Comparison of ENCODE assay signal across 29 cellular contexts in the genomic region with DNA sequence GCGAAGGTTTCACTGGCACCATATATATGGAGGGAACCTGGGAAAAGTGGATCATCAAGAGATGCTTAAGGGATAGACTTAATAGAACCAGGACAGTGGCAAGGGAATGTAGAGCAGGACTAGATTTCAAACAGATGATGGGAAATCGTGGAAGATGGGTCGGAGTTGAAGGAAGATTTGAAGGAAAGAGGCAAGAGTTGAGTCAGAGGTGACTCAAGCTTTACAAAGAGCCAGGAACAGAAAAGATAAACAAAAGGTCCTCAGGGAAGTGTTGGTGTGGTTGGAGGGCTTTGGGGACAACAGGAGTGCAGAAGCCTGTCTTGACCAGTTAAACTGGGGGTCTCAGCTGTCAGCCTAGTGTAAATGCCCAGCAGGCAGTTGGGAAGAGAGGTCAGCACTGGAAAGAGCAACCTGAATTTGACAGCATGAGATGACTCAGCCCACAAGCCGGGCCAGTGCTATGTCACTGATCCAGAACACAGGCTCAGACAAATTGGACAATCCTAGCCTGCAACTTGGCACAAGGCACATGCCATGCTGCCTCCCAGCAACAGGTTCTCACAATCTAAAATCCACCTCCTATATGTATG.
DNase-seq lines count a peak whose midpoint lies in the region; ATAC-seq and TF ChIP-seq lines count a peak whose summit lies in the region.
"Had no signal": no experiment of that assay in that cellular context is flagged by ENCODE, and none has a peak within 500 bp of the region (broad histone marks: within the 10 kb centered on the region; RNA-seq: fewer than 3 reads in every experiment).

No MANE protein-coding gene starts in this region.

- peaks cover 24% of the 10 kb centered on the region for H3K4me1 Mint-ChIP-seq in MCF 10A (ENCODE audit: insufficient read depth, unreplicated experiment)
- no peaks in the 10 kb centered on the region for H3K4me1 Mint-ChIP-seq in CD14-positive monocyte
- H3K4me1 Mint-ChIP-seq: neural progenitor cell; stimulated activated effector memory CD8-positive, alpha-beta T cell treated with anti-CD3 and anti-CD28 coated beads, Interleukin-12 subunit alpha, Interleukin-12 subunit beta, amount 100 ng/mL, for 72 hours had no signal

- no peaks in the 10 kb centered on the region for H3K4me1 ChIP-seq in breast epithelium
- H3K4me1 ChIP-seq in foreskin keratinocyte = no peaks in the 10 kb centered on the region
- H3K4me1 ChIP-seq: BLaER1, Caco-2, lower lobe of right lung, neural progenitor cell, psoas muscle had no signal

- H3K9me3 ChIP-seq in breast epithelium = no peaks in the 10 kb centered on the region
- H3K9me3 ChIP-seq: BLaER1, Caco-2, lower lobe of right lung, psoas muscle, SK-N-SH, thoracic aorta had no signal

- H3K27ac ChIP-seq in breast epithelium (no peak overlapping the region), brain microvascular endothelial cell (no peak overlapping the region), foreskin keratinocyte (no peak overlapping the region)
- H3K27ac ChIP-seq: BLaER1, lower lobe of right lung, neural progenitor cell, psoas muscle, thoracic aorta, WERI-Rb-1 had no signal

- peaks cover 14% of the 10 kb centered on the region for H3K9me3 Mint-ChIP-seq in MCF 10A (ENCODE audit: unreplicated experiment)
- H3K9me3 Mint-ChIP-seq in CD14-positive monocyte = no peaks in the 10 kb centered on the region
- H3K9me3 Mint-ChIP-seq: dendritic cell treated with granulocyte-macrophage colony-stimulating factor and Interleukin-4, amounts not matched to agents 40 ng/mL and 50 ng/mL, for 4 days; neural progenitor cell; stimulated activated effector memory CD8-positive, alpha-beta T cell treated with anti-CD3 and anti-CD28 coated beads, Interleukin-12 subunit alpha, Interleukin-12 subunit beta, amount 100 ng/mL, for 72 hours had no signal

- H3K36me3 Mint-ChIP-seq in MCF 10A (ENCODE audit: insufficient read depth, unreplicated experiment) (no peaks in the 10 kb centered on the region), CD14-positive monocyte (no peaks in the 10 kb centered on the region)
- H3K36me3 Mint-ChIP-seq: neural progenitor cell; stimulated activated effector memory CD8-positive, alpha-beta T cell treated with anti-CD3 and anti-CD28 coated beads, Interleukin-12 subunit alpha, Interleukin-12 subunit beta, amount 100 ng/mL, for 72 hours had no signal

- no peak overlapping the region for H3K4me3 Mint-ChIP-seq in MCF 10A (ENCODE audit: unreplicated experiment)
- no peak overlapping the region for H3K4me3 Mint-ChIP-seq in CD14-positive monocyte
- H3K4me3 Mint-ChIP-seq: dendritic cell treated with granulocyte-macrophage colony-stimulating factor and Interleukin-4, amounts not matched to agents 40 ng/mL and 50 ng/mL, for 4 days; neural progenitor cell; stimulated activated effector memory CD8-positive, alpha-beta T cell treated with anti-CD3 and anti-CD28 coated beads, Interleukin-12 subunit alpha, Interleukin-12 subunit beta, amount 100 ng/mL, for 72 hours had no signal

- H3K27me3 ChIP-seq in breast epithelium (peaks cover 0 to 3% of the 10 kb centered on the region in 2 donors), brain microvascular endothelial cell (replicated peaks) (no peaks in the 10 kb centered on the region), foreskin keratinocyte (no peaks in the 10 kb centered on the region)
- H3K27me3 ChIP-seq: BLaER1, neural progenitor cell had no signal

- CTCF ChIA-PET in MCF 10A (lab: Yijun Ruan, JAX) = interaction anchor here (0.6 kb wide), 1 partner anchor 475 kb away, joined by 4 read pairs; no protein-coding TSS in a partner anchor

- TF ChIP-seq CTCF in MCF 10A (IDR thresholded peaks at IDR 0.05; ENCODE audit: unreplicated experiment) (no peak), breast epithelium (IDR thresholded peaks at IDR 0.05) (no peak), brain microvascular endothelial cell (IDR thresholded peaks at IDR 0.05; ENCODE audit: low read depth, low read length, missing control alignments) (no peak), foreskin keratinocyte (conservative IDR thresholded peaks at IDR 0.05) (no peak), CD14-positive monocyte (IDR thresholded peaks at IDR 0.05) (no peak)

- H3K27me3 Mint-ChIP-seq in MCF 10A (ENCODE audit: insufficient read depth, unreplicated experiment) = no peaks in the 10 kb centered on the region
- H3K27me3 Mint-ChIP-seq in CD14-positive monocyte (ENCODE audit: low read depth in 3 of 3) = peaks cover 0 to 2% (median 0%) of the 10 kb centered on the region in 3 donors
- H3K27me3 Mint-ChIP-seq: dendritic cell treated with granulocyte-macrophage colony-stimulating factor and Interleukin-4, amounts not matched to agents 40 ng/mL and 50 ng/mL, for 4 days had no signal

- no peak overlapping the region for H3K4me3 ChIP-seq in breast epithelium
- H3K4me3 ChIP-seq in brain microvascular endothelial cell (ENCODE audit: low read depth, low read length) = no peak overlapping the region
- H3K4me3 ChIP-seq: BLaER1, lower lobe of right lung, neural progenitor cell, psoas muscle, thoracic aorta had no signal

- POLR2A ChIA-PET in MCF 10A (lab: Yijun Ruan, JAX) = no interaction called here

- peak; percentile 54 for ATAC-seq in foreskin keratinocyte
- no peak for ATAC-seq in GM21723 (IDR thresholded peaks at IDR 0.05; ENCODE audit: unreplicated experiment)
- ATAC-seq in GM19035 (IDR thresholded peaks at IDR 0.05; ENCODE audit: unreplicated experiment) = no peak
- ATAC-seq: lower lobe of right lung; psoas muscle; stimulated activated effector memory CD8-positive, alpha-beta T cell treated with anti-CD3 and anti-CD28 coated beads, Interleukin-12 subunit alpha, Interleukin-12 subunit beta, amount 100 ng/mL, for 72 hours had no signal

- H3K36me3 ChIP-seq in breast epithelium (no peaks in the 10 kb centered on the region), brain microvascular endothelial cell (replicated peaks) (no peaks in the 10 kb centered on the region)
- H3K36me3 ChIP-seq: BLaER1, lower lobe of right lung, neural progenitor cell, thoracic aorta, WERI-Rb-1 had no signal

- no peak overlapping the region for H3K27ac Mint-ChIP-seq in MCF 10A (ENCODE audit: low read depth, unreplicated experiment)
- no peak overlapping the region for H3K27ac Mint-ChIP-seq in CD14-positive monocyte
- H3K27ac Mint-ChIP-seq: dendritic cell treated with granulocyte-macrophage colony-stimulating factor and Interleukin-4, amounts not matched to agents 40 ng/mL and 50 ng/mL, for 4 days; neural progenitor cell; stimulated activated effector memory CD8-positive, alpha-beta T cell treated with anti-CD3 and anti-CD28 coated beads, Interleukin-12 subunit alpha, Interleukin-12 subunit beta, amount 100 ng/mL, for 72 hours had no signal

- BruUV-seq in MCF 10A (replicated peaks; lab: Mats Ljungman, UMichigan) = no TSS peak

- DNase-seq in MCF 10A (ENCODE audit: unreplicated experiment) (peak; percentile 58), breast epithelium (ENCODE audit: low spot score in 2 of 2) (no peak), brain microvascular endothelial cell (peak; percentile 24), foreskin keratinocyte (peak; percentile 15 to 17), NCI-H1048 (lab: John Stamatoyannopoulos, UW) (no peak), CD14-positive monocyte (ENCODE audit: low spot score) (no peak)
- DNase-seq: 8988T; activated CD8-positive, alpha-beta memory T cell treated with anti-CD3 and anti-CD28 coated beads, Interleukin-2, amount 50 U/mL, for 48 hours; activated effector memory CD4-positive, alpha-beta T cell treated with Interleukin-2 at 50 U/mL for 16 hours; Caco-2; EL; H7; hippocampal formation; IMR-90; lower lobe of right lung; NCI-H1436; SK-N-SH; small intestine; stimulated activated CD4-positive, alpha-beta T cell treated with anti-CD3 and anti-CD28 coated beads, Interleukin-2, amount 100 ng/mL, for 24 hours; T-helper 2 cell; WERI-Rb-1 had no signal

- no peak for TF ChIP-seq POLR2A in breast epithelium (IDR thresholded peaks at IDR 0.05)

- in situ Hi-C loops in brain microvascular endothelial cell (cut with HindIII; ENCODE audit: low pct_ligation_motif_present, low sequenced_read_pairs) = no loop called here

- intact Hi-C loops in MCF 10A (cut with micrococcal nuclease) (no loop called here), breast epithelium (cut with DNase I; ENCODE audit: low total_unique reads) (no loop called here), CD14-positive monocyte (cut with micrococcal nuclease) (no loop called here)

Comparison
In these comparisons a context has a peak if more than half of its experiments do, and no peak if none do; other contexts are left out.
1. DNase-seq: peak in MCF 10A (single experiment), brain microvascular endothelial cell (single experiment) and foreskin keratinocyte (2 of 2); none in breast epithelium (0 of 2), NCI-H1048 (single experiment) and CD14-positive monocyte (single experiment).